In the genomic region with DNA sequence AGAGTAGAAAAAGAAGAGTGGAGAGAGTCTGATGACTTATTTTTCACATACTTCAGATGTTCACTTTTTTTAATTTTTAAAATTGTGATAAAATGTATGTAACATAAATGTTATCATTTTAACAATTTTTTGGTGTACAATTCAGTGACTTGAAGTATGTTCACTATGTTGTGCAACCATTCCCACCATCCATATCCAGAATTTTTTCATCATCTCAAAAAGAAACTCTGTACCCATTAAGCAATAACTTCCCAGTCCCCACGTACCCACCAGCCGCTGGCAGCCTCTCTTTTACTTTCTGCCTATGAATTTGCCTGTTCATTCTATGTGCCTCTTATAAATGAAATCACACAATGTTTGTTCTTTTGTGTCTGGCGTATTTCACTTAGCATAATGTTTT, we compare ENCODE assay signal across 26 cellular contexts.
"Had no signal": no experiment of that assay in that cellular context is flagged by ENCODE, and none has a peak within 500 bp of the region (broad histone marks: within the 10 kb centered on the region; RNA-seq: fewer than 3 reads in every experiment).

No MANE protein-coding gene starts in this region.

- H3K4me3 ChIP-seq: pancreas, prostate gland, sigmoid colon, testis, transverse colon had no signal

- DNase-seq: activated CD4-positive, alpha-beta T cell treated with anti-CD3 and anti-CD28 coated beads for 4 hours; activated CD4-positive, alpha-beta T cell treated with anti-CD3 and anti-CD28 coated beads, Interleukin-2, amount 50 U/mL, for 4 hours; activated naive CD4-positive, alpha-beta T cell; activated T-cell treated with anti-CD3 and anti-CD28 coated beads for 4 hours; activated T-cell treated with anti-CD3 and anti-CD28 coated beads, Interleukin-2, amount 50 U/mL, for 72 hours; anterior cingulate cortex; effector memory CD4-positive, alpha-beta T cell; erythroblast; head of caudate nucleus; immature natural killer cell; kidney; left colon; mammary epithelial cell; midbrain; naive thymus-derived CD8-positive, alpha-beta T cell; nucleus accumbens; pancreas; retina; sigmoid colon; stimulated activated CD4-positive, alpha-beta T cell treated with anti-CD3 and anti-CD28 coated beads, Interleukin-15, amount 100 ng/mL, for 24 hours; stimulated activated CD4-positive, alpha-beta T cell treated with anti-CD3 and anti-CD28 coated beads, Interleukin-2, amount 100 ng/mL, for 24 hours; stimulated activated naive CD4-positive, alpha-beta T cell treated with Interleukin-2 at 50 U/mL for 16 hours; testis; transverse colon had no signal

- H3K27me3 ChIP-seq: pancreas, sigmoid colon, testis, transverse colon had no signal

- ATAC-seq: activated naive CD4-positive, alpha-beta T cell treated with anti-CD3 and anti-CD28 coated beads, Interleukin-2, amount 50 U/mL, for 72 hours; activated T-cell treated with anti-CD3 and anti-CD28 coated beads, Interleukin-2, amount 50 U/mL, for 72 hours; left colon; naive thymus-derived CD8-positive, alpha-beta T cell; pancreas had no signal

- H3K4me1 ChIP-seq: pancreas, prostate gland, sigmoid colon, testis had no signal

- H3K27ac ChIP-seq: pancreas, prostate gland, sigmoid colon, testis, transverse colon had no signal

- H3K36me3 ChIP-seq: pancreas, prostate gland, sigmoid colon, transverse colon had no signal

- H3K9me3 ChIP-seq: pancreas, prostate gland, sigmoid colon, testis, transverse colon had no signal
